Comparison of ENCODE assay signal across 18 cellular contexts in the genomic region with DNA sequence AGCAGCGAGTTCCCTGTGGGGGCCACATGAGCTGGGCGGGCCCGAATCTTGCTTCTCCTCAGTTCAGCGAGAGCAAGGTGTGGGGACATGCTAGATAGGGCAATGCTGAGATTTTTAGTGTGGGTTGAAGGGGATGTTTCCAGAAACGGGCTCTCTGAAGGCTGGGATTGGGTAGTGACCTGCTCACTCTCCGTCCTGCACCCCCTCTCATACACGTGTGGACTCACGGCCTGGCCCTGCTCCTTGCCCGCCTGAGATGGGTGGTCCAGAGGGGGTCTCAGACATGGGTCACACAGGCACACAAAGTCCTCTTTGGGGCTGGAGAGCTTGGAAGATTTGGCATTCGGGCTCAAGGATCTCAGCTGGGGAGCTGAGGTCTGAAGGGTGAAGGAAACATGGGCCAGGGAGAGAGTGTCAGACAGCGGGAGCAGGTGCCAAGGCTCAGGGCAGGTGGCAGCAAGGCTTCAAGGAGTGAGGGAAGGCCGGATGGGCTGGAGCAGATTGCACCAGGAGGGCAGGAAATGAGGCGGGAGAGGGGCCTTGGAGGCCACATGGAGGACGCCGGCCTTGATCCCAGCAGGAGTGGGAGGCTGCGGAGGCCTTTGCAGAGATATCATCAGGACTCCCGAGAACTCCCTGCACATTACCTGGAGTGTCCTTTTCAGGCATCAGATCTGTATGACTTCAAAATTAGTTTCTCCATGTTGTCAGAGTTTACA.
DNase-seq lines count a peak whose midpoint lies in the region; ATAC-seq and TF ChIP-seq lines count a peak whose summit lies in the region.
"Had no signal": no experiment of that assay in that cellular context is flagged by ENCODE, and none has a peak within 500 bp of the region (broad histone marks: within the 10 kb centered on the region; RNA-seq: fewer than 3 reads in every experiment).

No MANE protein-coding gene starts in this region.

- H3K36me3 Mint-ChIP-seq in chondrocyte (ENCODE audit: low read depth), result peaks cover 15% of the 10 kb centered on the region
- H3K36me3 Mint-ChIP-seq in neural progenitor cell, result no peaks in the 10 kb centered on the region

- H3K27ac ChIP-seq in heart left ventricle (no peak overlapping the region), neural progenitor cell (no peak overlapping the region), body of pancreas (no peak overlapping the region)
- H3K27ac ChIP-seq: A549, C4-2B, Peyer's patch had no signal

- no peak overlapping the region for H2AFZ ChIP-seq in neural progenitor cell (replicated peaks)

- ATAC-seq in heart left ventricle (peak in 2 of 4 donors; percentile 12 to 14), GM21381 (IDR thresholded peaks at IDR 0.05; ENCODE audit: unreplicated experiment) (no peak), GM18907 (IDR thresholded peaks at IDR 0.05; ENCODE audit: unreplicated experiment) (no peak), body of pancreas (no peak)
- ATAC-seq: A549, GM12878, K562 had no signal

- WGBS in heart left ventricle, 4 donors, result 81 to 96% (median 89%) methylated on average over 10 to 17 of the region's 17 CpGs
- WGBS in body of pancreas, 2 donors, result 79 to 83% methylated on average over 15 to 17 of the region's 17 CpGs

- H3K4me1 ChIP-seq in heart left ventricle, result no peaks in the 10 kb centered on the region
- H3K4me1 ChIP-seq in neural progenitor cell, result no peaks in the 10 kb centered on the region
- no peaks in the 10 kb centered on the region for H3K4me1 ChIP-seq in body of pancreas
- H3K4me1 ChIP-seq: A549, Peyer's patch had no signal

- H3F3A ChIP-seq in neural progenitor cell (ENCODE audit: low read depth), result no peaks in the 10 kb centered on the region

- H3K4me3 Mint-ChIP-seq in chondrocyte (ENCODE audit: unreplicated experiment), result no peak overlapping the region
- no peak overlapping the region for H3K4me3 Mint-ChIP-seq in neural progenitor cell

- no peaks in the 10 kb centered on the region for H3K9me3 ChIP-seq in heart left ventricle
- no peaks in the 10 kb centered on the region for H3K9me3 ChIP-seq in neural progenitor cell (ENCODE audit: low read depth)
- H3K9me3 ChIP-seq in body of pancreas, result no peaks in the 10 kb centered on the region
- H3K9me3 ChIP-seq: A549, Peyer's patch had no signal

- H3K27ac Mint-ChIP-seq in chondrocyte (ENCODE audit: unreplicated experiment) (no peak overlapping the region), neural progenitor cell (peak overlapping the region; percentile 63)

- H3K36me3 ChIP-seq in heart left ventricle, result peaks cover 0 to 77% (median 60%) of the 10 kb centered on the region in 9 donors
- H3K36me3 ChIP-seq in neural progenitor cell, result no peaks in the 10 kb centered on the region
- H3K36me3 ChIP-seq in body of pancreas (replicated peaks in 1 of 2; ENCODE audit: insufficient read depth in 1 of 2, low read depth in 2 of 2), result no peaks in the 10 kb centered on the region
- H3K36me3 ChIP-seq: Peyer's patch had no signal

- no peak for TF ChIP-seq POLR2A in heart left ventricle (IDR thresholded peaks at IDR 0.05)
- no peak for TF ChIP-seq POLR2A in body of pancreas (IDR thresholded peaks at IDR 0.05)

- H3K4me2 ChIP-seq in neural progenitor cell, result no peak overlapping the region
- H3K4me2 ChIP-seq: A549 had no signal

- H3K79me2 ChIP-seq in neural progenitor cell (ENCODE audit: low read depth), result no peaks in the 10 kb centered on the region

- intact Hi-C loops in heart left ventricle (cut with DNase I) (no loop called here), cardiac septum (cut with DNase I) (no loop called here), body of pancreas (cut with DNase I) (no loop called here)

- H3K9me3 Mint-ChIP-seq in chondrocyte (ENCODE audit: low read depth), result no peaks in the 10 kb centered on the region
- H3K9me3 Mint-ChIP-seq in neural progenitor cell, result peaks cover 4% of the 10 kb centered on the region

- H3K4me1 Mint-ChIP-seq in chondrocyte (ENCODE audit: low read depth) (no peaks in the 10 kb centered on the region), neural progenitor cell (peaks cover 5% of the 10 kb centered on the region)

- H3K4me3 ChIP-seq in heart left ventricle (no peak overlapping the region), neural progenitor cell (no peak overlapping the region), body of pancreas (no peak overlapping the region)
- H3K4me3 ChIP-seq: A549, GM12878, K562, Peyer's patch had no signal

- TF ChIP-seq CTCF in heart left ventricle (IDR thresholded peaks at IDR 0.05), result no peak
- TF ChIP-seq CTCF in chondrocyte (IDR thresholded peaks at IDR 0.05), result no peak
- TF ChIP-seq CTCF in neural progenitor cell (IDR thresholded peaks at IDR 0.05), result no peak
- TF ChIP-seq CTCF in body of pancreas (IDR thresholded peaks at IDR 0.05), result no peak

- H3K27me3 ChIP-seq in heart left ventricle (no peaks in the 10 kb centered on the region), neural progenitor cell (no peaks in the 10 kb centered on the region), body of pancreas (no peaks in the 10 kb centered on the region)
- H3K27me3 ChIP-seq: Peyer's patch had no signal

- DNase-seq in heart left ventricle, result peak in 3 of 5 donors; percentile 21 to 32 (median 22)
- DNase-seq in cardiac septum (ENCODE audit: low spot score), result no peak
- DNase-seq in chondrocyte (ENCODE audit: low spot score), result peak; percentile 71
- DNase-seq in neural progenitor cell (ENCODE audit: low spot score), result no peak
- DNase-seq in NCI-H128 (lab: John Stamatoyannopoulos, UW; ENCODE audit: unreplicated experiment), result no peak
- DNase-seq in body of pancreas, result no peak
- DNase-seq: COR-L47, DMS153, EL, NCI-H146, NCI-H446, Peyer's patch had no signal

- no peaks in the 10 kb centered on the region for H3K27me3 Mint-ChIP-seq in chondrocyte (ENCODE audit: low read depth)
- peaks cover 6% of the 10 kb centered on the region for H3K27me3 Mint-ChIP-seq in neural progenitor cell (ENCODE audit: insufficient read depth, low read depth)

- H4K20me1 ChIP-seq in neural progenitor cell (ENCODE audit: low read depth), result no peaks in the 10 kb centered on the region

- no peak overlapping the region for H3K9ac ChIP-seq in neural progenitor cell

Comparison
In these comparisons a context has a peak if more than half of its experiments do, and no peak if none do; other contexts are left out.
1. DNase-seq: peak in heart left ventricle (3 of 5) and chondrocyte (single experiment); none in cardiac septum (single experiment), neural progenitor cell (single experiment), NCI-H128 (single experiment) and body of pancreas (0 of 4).